Comparison of ENCODE assay signal across 14 cellular contexts in the genomic region with DNA sequence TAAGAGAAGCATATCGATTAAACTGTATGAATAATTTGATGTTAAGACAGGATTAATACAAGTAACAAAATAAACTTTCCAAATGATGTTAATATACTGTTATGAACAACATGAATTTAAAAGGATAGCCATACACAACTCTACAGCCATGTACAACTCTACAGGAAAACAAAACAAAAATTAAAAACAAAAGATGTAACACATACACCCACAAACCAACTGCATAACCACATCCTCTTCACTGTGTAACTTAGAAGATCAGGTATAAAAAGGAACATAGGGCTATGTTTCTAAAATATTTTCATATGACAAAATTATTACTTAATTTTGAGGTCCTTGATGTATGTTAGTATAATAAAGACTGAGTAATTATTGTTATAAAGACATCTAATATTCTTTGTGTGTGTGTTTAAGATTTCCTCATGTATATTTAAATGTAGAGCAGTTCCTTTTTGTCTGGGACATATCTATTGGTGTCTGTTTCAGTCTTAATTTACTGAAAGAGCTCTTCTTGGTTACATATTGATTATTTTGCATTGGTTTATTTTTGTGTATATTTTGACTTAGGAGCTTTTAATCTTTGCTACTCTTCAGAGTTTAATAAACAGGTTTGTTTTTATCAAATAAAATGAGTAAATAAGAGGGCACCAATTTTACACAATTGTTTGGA.
"Had no signal": no experiment of that assay in that cellular context is flagged by ENCODE, and none has a peak within 500 bp of the region (broad histone marks: within the 10 kb centered on the region; RNA-seq: fewer than 3 reads in every experiment).

No MANE protein-coding gene starts in this region.

- H3K4me1 ChIP-seq: right atrium auricular region had no signal

- DNase-seq: activated B cell treated with CpG ODN at 0.5 μM for 24 hours; activated CD4-positive, alpha-beta T cell treated with anti-CD3 and anti-CD28 coated beads, Interleukin-2, amount 50 U/mL, for 1 hour; activated T-cell treated with anti-CD3 and anti-CD28 coated beads, Interleukin-2, amount 50 U/mL, for 48 hours; aorta; cerebellar nuclear complex; head of caudate nucleus; mesenchymal stem cell; nephron progenitor cell; occipital lobe; stimulated activated CD4-positive, alpha-beta T cell treated with anti-CD3 and anti-CD28 coated beads, Interleukin-15, amount 100 ng/mL, for 24 hours; stimulated activated CD4-positive, alpha-beta T cell treated with anti-CD3 and anti-CD28 coated beads, Interleukin-4, amount 100 ng/mL, for 4 hours; stimulated activated CD8-positive, alpha-beta memory T cell treated with anti-CD3 and anti-CD28 coated beads, Interleukin-4, amount 100 ng/mL, for 48 hours; stimulated activated naive CD8-positive, alpha-beta T cell treated with anti-CD3 and anti-CD28 coated beads, Interleukin-15, Interleukin-2, amounts not matched to agents 100 U/mL and 50 U/mL, for 24 hours had no signal

- H3K27ac Mint-ChIP-seq: activated B cell treated with CpG ODN at 0.5 μM for 24 hours, nephron progenitor cell had no signal

- H3K4me3 ChIP-seq: right atrium auricular region had no signal

- H3K27ac ChIP-seq: right atrium auricular region had no signal

- H3K36me3 ChIP-seq: right atrium auricular region had no signal

- H3K27me3 Mint-ChIP-seq: activated B cell treated with CpG ODN at 0.5 μM for 24 hours had no signal

- H3K4me3 Mint-ChIP-seq: activated B cell treated with CpG ODN at 0.5 μM for 24 hours, nephron progenitor cell had no signal

- ATAC-seq: stimulated activated naive CD8-positive, alpha-beta T cell treated with anti-CD3 and anti-CD28 coated beads, Interleukin-15, Interleukin-2, amounts not matched to agents 100 U/mL and 50 U/mL, for 24 hours had no signal

- H3K27me3 ChIP-seq: right atrium auricular region had no signal

- H3K4me1 Mint-ChIP-seq: activated B cell treated with CpG ODN at 0.5 μM for 24 hours, nephron progenitor cell had no signal
